ENCODE assay signal across 16 cellular contexts in genomic region chr3:189806171-189806951, GRCh38.
A peak's percentile ranks its signal among the peaks of the same experiment; 100 is the strongest.
DNase-seq lines count a peak whose midpoint lies in the region; ATAC-seq, FAIRE-seq and TF ChIP-seq lines count a peak whose summit lies in the region.
"Had no signal": no experiment of that assay in that cellular context is flagged by ENCODE, and none has a peak within 500 bp of the region (broad histone marks: within the 10 kb centered on the region; RNA-seq: fewer than 3 reads in every experiment).

No MANE protein-coding gene starts in this region.

- TF ChIP-seq RAD21 in HepG2 (CRISPR knock-in tag; IDR thresholded peaks at IDR 0.05): no peak

- H4K20me1 ChIP-seq in hepatocyte (ENCODE audit: insufficient read depth, poor library complexity, severe bottlenecking) (no peaks in the 10 kb centered on the region), HepG2 (ENCODE audit: insufficient read depth, low read length) (no peaks in the 10 kb centered on the region)

- FAIRE-seq in HepG2 (lab: Jason Lieb, UNC): no peak

- peak; percentile 45 to 85 (median 70) for ATAC-seq in psoas muscle
- no peak for ATAC-seq in HepG2
- no peak for ATAC-seq in GM21360 (IDR thresholded peaks at IDR 0.05; ENCODE audit: unreplicated experiment)
- no peak for ATAC-seq in HG03432 (IDR thresholded peaks at IDR 0.05; ENCODE audit: unreplicated experiment)
- ATAC-seq: activated CD4-positive, CD25-positive, alpha-beta regulatory T cell treated with anti-CD3 and anti-CD28 coated beads, Interleukin-2, amount 50 U/mL, for 24 hours; naive thymus-derived CD8-positive, alpha-beta T cell; T-cell had no signal

- no peak overlapping the region for H3K9ac ChIP-seq in HepG2 (ENCODE audit: insufficient read depth, low read depth, low read length)

- intact Hi-C loops in psoas muscle (cut with DNase I) (loop anchor here in 1 of 2 donors (10.0 kb wide), 1 partner anchor 92 kb away; no protein-coding TSS in a partner anchor), HepG2 (cut with micrococcal nuclease; ENCODE audit: unreplicated experiment) (no loop called here)

- H3K9me3 ChIP-seq in HEK293 (ENCODE audit: control insufficient read depth, insufficient read depth, low read depth, low read length): no peaks in the 10 kb centered on the region
- no peaks in the 10 kb centered on the region for H3K9me3 ChIP-seq in hepatocyte (ENCODE audit: low read depth)
- H3K9me3 ChIP-seq in psoas muscle: no peaks in the 10 kb centered on the region
- no peaks in the 10 kb centered on the region for H3K9me3 ChIP-seq in HepG2 (ENCODE audit: low read length)
- H3K9me3 ChIP-seq: spleen had no signal

- TF ChIP-seq EP300 in HepG2 (IDR thresholded peaks at IDR 0.05; ENCODE audit: low read depth in 2 of 2, low read length in 2 of 2): no peak
- TF ChIP-seq EP300 in HepG2 (CRISPR knock-in tag; IDR thresholded peaks at IDR 0.05; ENCODE audit: borderline replicate concordance): no peak

- CTCF ChIA-PET in HEK293 (lab: Yijun Ruan, JAX) (interaction anchor here (0.7 kb wide), 1 partner anchor 22 kb away, joined by 5 read pairs; no protein-coding TSS in a partner anchor), HepG2 (lab: Yijun Ruan, JAX; ENCODE audit: low intra/inter-chr PET ratio, low total read pairs) (no interaction called here)

- H3K4me1 ChIP-seq in HEK293 (ENCODE audit: control insufficient read depth, insufficient read depth, low read length) (no peaks in the 10 kb centered on the region), hepatocyte (ENCODE audit: insufficient read depth) (peaks cover 3% of the 10 kb centered on the region), psoas muscle (peaks cover 37% of the 10 kb centered on the region), HepG2 (ENCODE audit: insufficient read depth, low read length) (no peaks in the 10 kb centered on the region)
- H3K4me1 ChIP-seq: spleen had no signal

- TF ChIP-seq CTCF in HEK293 (tag by site-specific recombination; IDR thresholded peaks at IDR 0.05) (no peak), hepatocyte (IDR thresholded peaks at IDR 0.05; ENCODE audit: poor library complexity) (no peak), psoas muscle (IDR thresholded peaks at IDR 0.05) (no peak), HepG2 (CRISPR knock-in tag; IDR thresholded peaks at IDR 0.05) (no peak)

- POLR2A ChIA-PET in HEK293 (lab: Yijun Ruan, JAX) (no interaction called here), HepG2 (lab: Yijun Ruan, JAX) (no interaction called here)

- H3K4me2 ChIP-seq in hepatocyte: no peak overlapping the region
- no peak overlapping the region for H3K4me2 ChIP-seq in HepG2 (ENCODE audit: low read depth, low read length)

- H3K4me3 ChIP-seq in HEK293 (ENCODE audit: low read depth, low read length) (no peak overlapping the region), hepatocyte (no peak overlapping the region), psoas muscle (no peak overlapping the region), HepG2 (replicated peaks in 1 of 3; ENCODE audit: insufficient read depth in 1 of 3, low read depth in 2 of 3, low read length in 3 of 3) (no peak overlapping the region)
- H3K4me3 ChIP-seq: spleen had no signal

- H3K79me2 ChIP-seq in hepatocyte (no peaks in the 10 kb centered on the region), HepG2 (ENCODE audit: insufficient read depth, low read length) (no peaks in the 10 kb centered on the region)

- 32% methylated on average over 11 of the region's 11 CpGs for WGBS in hepatocyte (ENCODE audit: low lambda C conversion rate, missing lambda C conversion rate)
- 32 to 34% (median 34%) methylated on average over 11 of the region's 11 CpGs for WGBS in psoas muscle, 3 donors
- WGBS in HepG2 (ENCODE audit: low lambda C conversion rate): 42% methylated on average over 11 of the region's 11 CpGs

- peak; percentile 76 for DNase-seq in NCI-H82 treated with DMSO at 0.1 percent for 48 hours (lab: John Stamatoyannopoulos, UW; ENCODE audit: unreplicated experiment)
- DNase-seq in hepatocyte (ENCODE audit: low spot score): no peak
- DNase-seq in psoas muscle: no peak
- DNase-seq in HT-29 (ENCODE audit: low spot score): no peak
- DNase-seq in HepG2 (ENCODE audit: low spot score): no peak
- DNase-seq: activated naive CD8-positive, alpha-beta T cell treated with anti-CD3 and anti-CD28 coated beads for 36 hours; CD4-positive, CD25-positive, alpha-beta regulatory T cell; KG1; naive thymus-derived CD8-positive, alpha-beta T cell; NCI-H1930; spleen; T-cell had no signal

- no peaks in the 10 kb centered on the region for H3K9me2 ChIP-seq in hepatocyte (replicated peaks; ENCODE audit: insufficient read depth)

- no peak overlapping the region for H3K27ac ChIP-seq in HEK293 (ENCODE audit: extremely low read depth, low read depth, low read length)
- H3K27ac ChIP-seq in hepatocyte: peak overlapping the region; percentile 9
- peak overlapping the region; percentile 64 for H3K27ac ChIP-seq in psoas muscle
- H3K27ac ChIP-seq in HepG2 (ENCODE audit: extremely low read length, insufficient read depth, low read length): no peak overlapping the region
- H3K27ac ChIP-seq: spleen had no signal

- BruUV-seq in HepG2 (replicated peaks; lab: Mats Ljungman, UMichigan): no TSS peak

- H3K36me3 ChIP-seq in HEK293 (ENCODE audit: control insufficient read depth in 2 of 2, insufficient read depth in 1 of 2, low read length in 2 of 2): no peaks in the 10 kb centered on the region
- no peaks in the 10 kb centered on the region for H3K36me3 ChIP-seq in hepatocyte (replicated peaks; ENCODE audit: insufficient read depth, low read depth)
- H3K36me3 ChIP-seq in psoas muscle (ENCODE audit: insufficient read depth in 1 of 2, low read depth in 1 of 2): peaks cover 0 to 39% of the 10 kb centered on the region in 2 donors
- H3K36me3 ChIP-seq in HepG2 (replicated peaks in 1 of 2; ENCODE audit: control insufficient read depth in 1 of 2, insufficient read depth in 2 of 2, low read length in 2 of 2): no peaks in the 10 kb centered on the region
- H3K36me3 ChIP-seq: spleen had no signal

- in situ Hi-C loops in HepG2 (cut with HindIII; ENCODE audit: extremely low pct_ligation_motif_present, low pct_unique_long_range_greater_than_20kb): no loop called here

- H3K27me3 ChIP-seq in hepatocyte: no peaks in the 10 kb centered on the region
- H3K27me3 ChIP-seq in psoas muscle (ENCODE audit: insufficient read depth in 3 of 3, low read length in 2 of 3): no peaks in the 10 kb centered on the region
- H3K27me3 ChIP-seq in HepG2 (ENCODE audit: control insufficient read depth in 1 of 2, insufficient read depth in 2 of 2, low read length in 2 of 2): no peaks in the 10 kb centered on the region
- H3K27me3 ChIP-seq: spleen had no signal

- TF ChIP-seq POLR2A in HepG2 (IDR thresholded peaks at IDR 0.05; ENCODE audit: insufficient read depth in 1 of 2, low read depth in 2 of 2, low read length in 2 of 2): no peak

- H2AFZ ChIP-seq in hepatocyte (peak overlapping the region; percentile 31), HepG2 (ENCODE audit: low read length) (no peak overlapping the region)

TF ChIP-seq in HEK293, 187 proteins besides CTCF, POLR2A, EP300 and RAD21:
- TF ChIP-seq ZNF350 (tag by site-specific recombination; IDR thresholded peaks at IDR 0.05) (no peak), ZIC2 (tag by site-specific recombination; IDR thresholded peaks at IDR 0.05) (peak; percentile 43; the same call in 1 of the 2 replicates), BCL11A (tag by site-specific recombination; IDR thresholded peaks at IDR 0.05; ENCODE audit: low read depth) (no peak), ZNF548 (tag by site-specific recombination; IDR thresholded peaks at IDR 0.05) (no peak), ZSCAN18 (tag by site-specific recombination; IDR thresholded peaks at IDR 0.05) (no peak)

TF ChIP-seq in HepG2, 621 proteins besides CTCF, POLR2A, EP300 and RAD21 (continues in another document):
- TF ChIP-seq GZF1 (CRISPR knock-in tag; IDR thresholded peaks at IDR 0.05) (no peak), SAP130 (CRISPR knock-in tag; IDR thresholded peaks at IDR 0.05; ENCODE audit: low read depth) (no peak), MYNN (CRISPR knock-in tag; IDR thresholded peaks at IDR 0.05; ENCODE audit: low read depth) (no peak), SIN3B (IDR thresholded peaks at IDR 0.05; ENCODE audit: low read length) (no peak), PBX3 (CRISPR knock-in tag; IDR thresholded peaks at IDR 0.05; ENCODE audit: borderline replicate concordance) (no peak), PITX1 (CRISPR knock-in tag; IDR thresholded peaks at IDR 0.05) (no peak), THRA (CRISPR knock-in tag; IDR thresholded peaks at IDR 0.05; ENCODE audit: borderline replicate concordance) (no peak), ZNF773 (CRISPR knock-in tag; IDR thresholded peaks at IDR 0.05; ENCODE audit: borderline replicate concordance) (no peak)

Comparison
In these comparisons a context has a peak if more than half of its experiments do, and no peak if none do; other contexts are left out.
1. H3K27ac ChIP-seq: peak in hepatocyte (single experiment) and psoas muscle (single experiment); none in HEK293 (single experiment) and HepG2 (single experiment).
2. ATAC-seq: peak in psoas muscle (4 of 4); none in HepG2 (single experiment), GM21360 (single experiment) and HG03432 (single experiment).